In genomic region chr3:71225285-71225684, GRCh38 we compare ENCODE assay signal across 15 cellular contexts.
A peak's percentile ranks its signal among the peaks of the same experiment; 100 is the strongest.
DNase-seq lines count a peak whose midpoint lies in the region; ATAC-seq and TF ChIP-seq lines count a peak whose summit lies in the region.
"Had no signal": no experiment of that assay in that cellular context is flagged by ENCODE, and none has a peak within 500 bp of the region (broad histone marks: within the 10 kb centered on the region; RNA-seq: fewer than 3 reads in every experiment).

No MANE protein-coding gene starts in this region.

- TF ChIP-seq CTCF in heart right ventricle (IDR thresholded peaks at IDR 0.05) = no peak
- no peak for TF ChIP-seq CTCF in mesothelial cell of epicardium (IDR thresholded peaks at IDR 0.05; ENCODE audit: unreplicated experiment)
- TF ChIP-seq CTCF in uterus (IDR thresholded peaks at IDR 0.05) = no peak

- TF ChIP-seq POLR2A in uterus (IDR thresholded peaks at IDR 0.05) = no peak

- WGBS in heart right ventricle, 2 donors = 64 to 70% methylated on average over 5 of the region's 5 CpGs

- peaks cover 23% of the 10 kb centered on the region for H3K36me3 Mint-ChIP-seq in activated naive CD8-positive, alpha-beta T cell treated with anti-CD3 and anti-CD28 coated beads, Interleukin-2, amount 10 ng/mL, durations not matched to agents 7 days and 5 days
- peaks cover 17% of the 10 kb centered on the region for H3K36me3 Mint-ChIP-seq in mesothelial cell of epicardium

- H3K4me3 ChIP-seq in heart right ventricle = peak overlapping the region in 5 of 10 donors; percentile 20 to 54 (median 43)
- H3K4me3 ChIP-seq in uterus = no peak overlapping the region
- H3K4me3 ChIP-seq: HAP-1 had no signal

- DNase-seq in heart right ventricle (no peak), left cardiac atrium (no peak), mesothelial cell of epicardium (ENCODE audit: low spot score in 2 of 2, unreplicated experiment in 2 of 2) (no peak), uterus (no peak), hypothalamus (lab: John Stamatoyannopoulos, UW) (no peak), D341Med (ENCODE audit: low spot score) (no peak)
- no peak for DNase-seq in activated naive CD8-positive, alpha-beta T cell treated with anti-CD3 and anti-CD28 coated beads, Interleukin-2, amount 10 ng/mL, durations not matched to agents 7 days and 5 days
- DNase-seq: activated gamma-delta T cell treated with Interleukin-2 at 50 U/mL for 16 hours, BE2C, cortex of kidney, left colon, WERI-Rb-1 had no signal

- H3K4me1 ChIP-seq in heart right ventricle (peaks cover 0 to 35% (median 25%) of the 10 kb centered on the region in 9 donors), uterus (no peaks in the 10 kb centered on the region)
- H3K4me1 ChIP-seq: BE2C, HAP-1 had no signal

- H3K27ac Mint-ChIP-seq in activated naive CD8-positive, alpha-beta T cell treated with anti-CD3 and anti-CD28 coated beads, Interleukin-2, amount 10 ng/mL, durations not matched to agents 7 days and 5 days = peak overlapping the region; percentile 94
- H3K27ac Mint-ChIP-seq in mesothelial cell of epicardium = peak overlapping the region; percentile 31

- H3K4me3 Mint-ChIP-seq in activated naive CD8-positive, alpha-beta T cell treated with anti-CD3 and anti-CD28 coated beads, Interleukin-2, amount 10 ng/mL, durations not matched to agents 7 days and 5 days = peak overlapping the region; percentile 91
- H3K4me3 Mint-ChIP-seq in mesothelial cell of epicardium = no peak overlapping the region

- H3K27me3 ChIP-seq in heart right ventricle (no peaks in the 10 kb centered on the region), uterus (no peaks in the 10 kb centered on the region)
- H3K27me3 ChIP-seq: BE2C, neutrophil had no signal

- H3K27ac ChIP-seq in heart right ventricle (peak overlapping the region in 7 of 10 donors; percentile 39 to 82 (median 74)), uterus (peak overlapping the region; percentile 39 to 43)
- H3K27ac ChIP-seq: WERI-Rb-1 had no signal

- peaks cover 56% of the 10 kb centered on the region for H3K4me1 Mint-ChIP-seq in activated naive CD8-positive, alpha-beta T cell treated with anti-CD3 and anti-CD28 coated beads, Interleukin-2, amount 10 ng/mL, durations not matched to agents 7 days and 5 days
- H3K4me1 Mint-ChIP-seq in mesothelial cell of epicardium = peaks cover 42% of the 10 kb centered on the region

- H3K36me3 ChIP-seq in heart right ventricle (no peaks in the 10 kb centered on the region), uterus (no peaks in the 10 kb centered on the region)
- H3K36me3 ChIP-seq: BE2C, HAP-1, neutrophil, WERI-Rb-1 had no signal

- no peaks in the 10 kb centered on the region for H3K27me3 Mint-ChIP-seq in activated naive CD8-positive, alpha-beta T cell treated with anti-CD3 and anti-CD28 coated beads, Interleukin-2, amount 10 ng/mL, durations not matched to agents 7 days and 5 days
- no peaks in the 10 kb centered on the region for H3K27me3 Mint-ChIP-seq in mesothelial cell of epicardium (ENCODE audit: low read depth)

- no peak for ATAC-seq in heart right ventricle
- no peak for ATAC-seq in left cardiac atrium
- ATAC-seq in activated naive CD8-positive, alpha-beta T cell treated with anti-CD3 and anti-CD28 coated beads, Interleukin-2, amount 10 ng/mL, durations not matched to agents 7 days and 5 days (ENCODE audit: low read depth) = no peak
- ATAC-seq in GM21825 (IDR thresholded peaks at IDR 0.05; ENCODE audit: unreplicated experiment) = no peak
- ATAC-seq: left colon had no signal

- H3K9me3 ChIP-seq in heart right ventricle (peaks cover 0 to 2% (median 0%) of the 10 kb centered on the region in 11 donors), uterus (no peaks in the 10 kb centered on the region)
- H3K9me3 ChIP-seq: BE2C, HAP-1, neutrophil had no signal

- intact Hi-C loops in heart right ventricle (cut with DNase I) = loop anchor here in 1 of 10 donors (10.0 kb wide), 1 partner anchor 90 kb away; no protein-coding TSS in a partner anchor
- intact Hi-C loops in left cardiac atrium (cut with DNase I) = no loop called here
- intact Hi-C loops in uterus (cut with DNase I; ENCODE audit: low total_unique reads) = no loop called here

- peaks cover 1% of the 10 kb centered on the region for H3K9me3 Mint-ChIP-seq in activated naive CD8-positive, alpha-beta T cell treated with anti-CD3 and anti-CD28 coated beads, Interleukin-2, amount 10 ng/mL, durations not matched to agents 7 days and 5 days
- peaks cover 15% of the 10 kb centered on the region for H3K9me3 Mint-ChIP-seq in mesothelial cell of epicardium

- POLR2A ChIA-PET in activated naive CD8-positive, alpha-beta T cell treated with anti-CD3 and anti-CD28 coated beads, Interleukin-2, amount 10 ng/mL, durations not matched to agents 7 days and 5 days (lab: Charles Lee) = interaction anchor here (1.0 to 1.1 kb wide), 2 partner anchors 31 to 94 kb away, joined by 4 to 5 read pairs; no protein-coding TSS in a partner anchor
